Comparison of ENCODE assay signal across 15 cellular contexts in the genomic region with DNA sequence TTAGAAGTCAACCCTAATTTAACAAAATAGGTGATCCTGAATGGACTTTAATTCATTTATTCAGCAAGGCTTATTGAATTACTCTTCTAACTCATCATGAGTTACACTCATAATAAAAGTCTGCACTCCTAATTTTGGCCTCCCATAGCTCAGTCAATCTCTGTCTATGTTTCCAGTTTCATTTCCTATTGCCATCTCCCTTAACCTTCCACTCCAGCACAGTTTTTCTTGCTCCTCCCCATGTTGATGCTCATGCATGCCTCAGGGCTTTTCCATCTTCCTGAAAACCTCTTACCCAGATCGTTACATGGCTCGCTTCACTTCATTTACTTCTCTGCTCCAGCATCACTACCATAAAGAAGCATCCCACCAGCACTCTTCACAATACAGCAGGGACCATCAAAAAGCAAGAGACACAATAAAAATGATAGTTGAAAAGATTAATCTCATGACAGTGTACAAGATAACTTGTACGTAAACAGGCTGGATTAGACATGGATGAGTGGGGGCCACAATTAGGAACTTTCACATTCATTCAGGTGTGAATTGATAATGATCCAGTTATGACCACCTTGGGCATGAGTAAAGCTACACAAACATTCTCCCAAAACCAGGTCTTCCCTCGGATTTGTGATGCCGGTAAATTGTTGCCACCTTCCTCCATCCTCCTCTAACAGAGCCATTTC.
DNase-seq lines count a peak whose midpoint lies in the region; ATAC-seq and TF ChIP-seq lines count a peak whose summit lies in the region.
"Had no signal": no experiment of that assay in that cellular context is flagged by ENCODE, and none has a peak within 500 bp of the region (broad histone marks: within the 10 kb centered on the region; RNA-seq: fewer than 3 reads in every experiment).

No MANE protein-coding gene starts in this region.

- H3K36me3 Mint-ChIP-seq in activated CD4-positive, alpha-beta T cell treated with anti-CD3 and anti-CD28 coated beads for 36 hours (ENCODE audit: low read depth), result peaks cover 12% of the 10 kb centered on the region
- H3K36me3 Mint-ChIP-seq in T-cell, result peaks cover 20% of the 10 kb centered on the region
- peaks cover 6% of the 10 kb centered on the region for H3K36me3 Mint-ChIP-seq in osteocyte (ENCODE audit: unreplicated experiment)

- peaks cover 0 to 7% (median 0%) of the 10 kb centered on the region in 3 donors for H3K4me1 ChIP-seq in esophagus squamous epithelium
- H3K4me1 ChIP-seq: parathyroid adenoma had no signal

- H3K4me3 ChIP-seq in esophagus squamous epithelium, result no peak overlapping the region

- POLR2A ChIA-PET in activated CD4-positive, alpha-beta T cell treated with anti-CD3 and anti-CD28 coated beads for 36 hours (lab: Charles Lee), result no interaction called here
- POLR2A ChIA-PET in T-cell (lab: Charles Lee), result interaction anchor here in 1 of 2 donors (0.6 kb wide), 1 partner anchor 51 kb away, joined by 3 read pairs; no protein-coding TSS in a partner anchor

- peak overlapping the region; percentile 2 for H3K4me3 Mint-ChIP-seq in activated CD4-positive, alpha-beta T cell treated with anti-CD3 and anti-CD28 coated beads for 36 hours
- H3K4me3 Mint-ChIP-seq in T-cell (peak overlapping the region; percentile 44 to 69 (median 51)), osteocyte (ENCODE audit: unreplicated experiment) (no peak overlapping the region)

- peaks cover 1% of the 10 kb centered on the region for H3K9me3 Mint-ChIP-seq in activated CD4-positive, alpha-beta T cell treated with anti-CD3 and anti-CD28 coated beads for 36 hours (ENCODE audit: low read depth)
- no peaks in the 10 kb centered on the region for H3K9me3 Mint-ChIP-seq in T-cell
- H3K9me3 Mint-ChIP-seq in osteocyte (ENCODE audit: unreplicated experiment), result no peaks in the 10 kb centered on the region

- no peak for TF ChIP-seq POLR2A in esophagus squamous epithelium (IDR thresholded peaks at IDR 0.05)

- no peaks in the 10 kb centered on the region for H3K36me3 ChIP-seq in esophagus squamous epithelium

- H3K9me3 ChIP-seq in esophagus squamous epithelium, result no peaks in the 10 kb centered on the region

- TF ChIP-seq CTCF in osteocyte (IDR thresholded peaks at IDR 0.05) (no peak), esophagus squamous epithelium (IDR thresholded peaks at IDR 0.05) (no peak)

- DNase-seq in activated CD4-positive, alpha-beta T cell treated with anti-CD3 and anti-CD28 coated beads for 36 hours, result no peak
- no peak for DNase-seq in activated CD4-positive, alpha-beta T cell treated with anti-CD3 and anti-CD28 coated beads, Interleukin-2, amount 50 U/mL, for 4 hours
- DNase-seq in T-cell, result no peak
- no peak for DNase-seq in osteocyte (ENCODE audit: extremely low spot score, unreplicated experiment)
- DNase-seq in NCI-H82 treated with DMSO at 0.1 percent for 48 hours (lab: John Stamatoyannopoulos, UW; ENCODE audit: unreplicated experiment), result no peak
- no peak for DNase-seq in esophagus squamous epithelium (lab: John Stamatoyannopoulos, UW)
- DNase-seq: ACHN; cerebellar nuclear complex; mesendoderm; NCI-H446 treated with DMSO at 0.1 percent for 48 hours; stimulated activated CD4-positive, alpha-beta T cell treated with anti-CD3 and anti-CD28 coated beads, Interleukin-15, amount 100 ng/mL, for 24 hours; WERI-Rb-1 had no signal

- no peaks in the 10 kb centered on the region for H3K27me3 ChIP-seq in esophagus squamous epithelium

- peak; percentile 57 for ATAC-seq in activated CD4-positive, alpha-beta T cell treated with anti-CD3 and anti-CD28 coated beads for 36 hours
- ATAC-seq in GM21786 (IDR thresholded peaks at IDR 0.05; ENCODE audit: unreplicated experiment) (peak; percentile 55), T-cell (replicated peaks in 1 of 4) (peak in 3 of 4 experiments; percentile 8 to 45 (median 22)), esophagus mucosa (no peak)

- no peaks in the 10 kb centered on the region for H3K27me3 Mint-ChIP-seq in activated CD4-positive, alpha-beta T cell treated with anti-CD3 and anti-CD28 coated beads for 36 hours
- H3K27me3 Mint-ChIP-seq in T-cell (no peaks in the 10 kb centered on the region), osteocyte (ENCODE audit: unreplicated experiment) (no peaks in the 10 kb centered on the region)

- intact Hi-C loops in activated CD4-positive, alpha-beta T cell treated with anti-CD3 and anti-CD28 coated beads for 36 hours (cut with DNase I, micrococcal nuclease), result loop anchor here in 1 of 2 experiments (1.0 kb wide), 2 partner anchors 18 to 29 kb away; no protein-coding TSS in a partner anchor
- intact Hi-C loops in esophagus squamous epithelium (cut with DNase I), result no loop called here

- WGBS in esophagus squamous epithelium, 2 donors, result 62 to 70% methylated on average over 5 of the region's 5 CpGs

- CTCF ChIA-PET in activated CD4-positive, alpha-beta T cell treated with anti-CD3 and anti-CD28 coated beads for 36 hours (lab: Charles Lee), result interaction anchor here (1.2 to 1.5 kb wide), 2 partner anchors 13 to 141 kb away, joined by 3 to 4 read pairs; no protein-coding TSS in a partner anchor
- CTCF ChIA-PET in T-cell (lab: Charles Lee), result no interaction called here

- peaks cover 54% of the 10 kb centered on the region for H3K4me1 Mint-ChIP-seq in activated CD4-positive, alpha-beta T cell treated with anti-CD3 and anti-CD28 coated beads for 36 hours
- H3K4me1 Mint-ChIP-seq in T-cell (peaks cover 57 to 66% (median 60%) of the 10 kb centered on the region in 3 donors), osteocyte (ENCODE audit: unreplicated experiment) (peaks cover 47% of the 10 kb centered on the region)

- H3K27ac Mint-ChIP-seq in activated CD4-positive, alpha-beta T cell treated with anti-CD3 and anti-CD28 coated beads for 36 hours, result peak overlapping the region; percentile 84
- H3K27ac Mint-ChIP-seq in T-cell (peak overlapping the region; percentile 96), osteocyte (ENCODE audit: unreplicated experiment) (peak overlapping the region; percentile 13)

- H3K27ac ChIP-seq in esophagus squamous epithelium, result no peak overlapping the region
- H3K27ac ChIP-seq: parathyroid adenoma, WERI-Rb-1 had no signal

Comparison
In these comparisons a context has a peak if more than half of its experiments do, and no peak if none do; other contexts are left out.
1. H3K27ac Mint-ChIP-seq: peak in every context shown above with its lines; median percentile 96 in T-cell; 84 in activated CD4-positive, alpha-beta T cell treated with anti-CD3 and anti-CD28 coated beads for 36 hours; 13 in osteocyte.